ENCODE assay signal across 1 cellular context in genomic region chr4:77072195-77072753, GRCh38.
TF ChIP-seq lines count a peak whose summit lies in the region.

No MANE protein-coding gene starts in this region.

TF ChIP-seq in A549, 52 proteins besides CTCF, POLR2A, EP300 and RAD21 (continued from another document):
- TF ChIP-seq REST (IDR thresholded peaks at IDR 0.05) (no peak), RFX5 (IDR thresholded peaks at IDR 0.05) (no peak), NPAS2 (CRISPR knock-in tag; IDR thresholded peaks at IDR 0.05; ENCODE audit: borderline replicate concordance) (no peak), ZFP36 (IDR thresholded peaks at IDR 0.05; ENCODE audit: borderline replicate concordance, partially characterized antibody) (no peak), CBX8 (IDR thresholded peaks at IDR 0.05) (no peak), RNF2 (IDR thresholded peaks at IDR 0.05; ENCODE audit: borderline replicate concordance, low read depth) (no peak), JUNB (IDR thresholded peaks at IDR 0.05) (no peak)
